31 cellular contexts compared by ENCODE assay signal in genomic region chr20:57104711-57105110, GRCh38.
"Had no signal": no experiment of that assay in that cellular context is flagged by ENCODE, and none has a peak within 500 bp of the region (broad histone marks: within the 10 kb centered on the region; RNA-seq: fewer than 3 reads in every experiment).

No MANE protein-coding gene starts in this region.

- H3K27ac ChIP-seq: adrenal gland, ascending aorta, cardiac muscle cell, esophagus muscularis mucosa, heart right ventricle, left ventricle myocardium inferior, ovary, prostate gland, skin epidermis, tibial artery had no signal

- DNase-seq: activated CD4-positive, alpha-beta T cell treated with anti-CD3 and anti-CD28 coated beads for 4 hours; activated CD4-positive, alpha-beta T cell treated with anti-CD3 and anti-CD28 coated beads, Interleukin-2, amount 50 U/mL, for 48 hours; activated CD4-positive, CD25-positive, alpha-beta regulatory T cell; activated CD8-positive, alpha-beta memory T cell treated with anti-CD3 and anti-CD28 coated beads for 24 hours; activated effector memory CD4-positive, alpha-beta T cell treated with anti-CD3 and anti-CD28 coated beads, Interleukin-2, amount 50 U/mL, for 16 hours; activated naive CD4-positive, alpha-beta T cell treated with anti-CD3 and anti-CD28 coated beads for 36 hours; activated naive CD8-positive, alpha-beta T cell treated with anti-CD3 and anti-CD28 coated beads for 36 hours; adrenal gland; effector CD4-positive, alpha-beta T cell; foreskin melanocyte; heart right ventricle; kidney glomerular epithelial cell; left ventricle myocardium inferior; ovary; retina; stimulated activated CD4-positive, alpha-beta T cell treated with anti-CD3 and anti-CD28 coated beads, Interleukin-12 subunit alpha, Interleukin-12 subunit beta, amount 100 ng/mL, for 4 hours; stimulated activated CD4-positive, alpha-beta T cell treated with anti-CD3 and anti-CD28 coated beads, Interleukin-4, amount 100 ng/mL, for 1 hour; tibial artery had no signal

- H3K36me3 ChIP-seq: adrenal gland, ascending aorta, cardiac muscle cell, esophagus muscularis mucosa, heart right ventricle, left ventricle myocardium inferior, ovary, prostate gland, tibial artery had no signal

- H3K36me3 Mint-ChIP-seq: activated naive CD8-positive, alpha-beta T cell treated with anti-CD3 and anti-CD28 coated beads for 36 hours; brain; stimulated activated effector memory CD8-positive, alpha-beta T cell treated with anti-CD3 and anti-CD28 coated beads, Interleukin-12 subunit alpha, Interleukin-12 subunit beta, amount 100 ng/mL, for 72 hours had no signal

- H3K4me1 ChIP-seq: adrenal gland, ascending aorta, heart right ventricle, left ventricle myocardium inferior, prostate gland, tibial artery had no signal

- H3K27ac Mint-ChIP-seq: activated naive CD4-positive, alpha-beta T cell treated with anti-CD3 and anti-CD28 coated beads for 36 hours; activated naive CD8-positive, alpha-beta T cell treated with anti-CD3 and anti-CD28 coated beads for 36 hours; activated T-helper 1 cell treated with anti-CD3 and anti-CD28 coated beads, Interleukin-12 subunit alpha, Interleukin-12 subunit beta, Interleukin-2, Interleukin-4 antibody, amounts not matched to agents 30 ng/mL and 10 ng/mL and 1 ng/mL, durations not matched to agents 14 hours and 24 hours and 36 hours; dendritic cell treated with granulocyte-macrophage colony-stimulating factor and Interleukin-4, amounts not matched to agents 40 ng/mL and 50 ng/mL, for 4 days; stimulated activated effector memory CD8-positive, alpha-beta T cell treated with anti-CD3 and anti-CD28 coated beads, Interleukin-12 subunit alpha, Interleukin-12 subunit beta, amount 100 ng/mL, for 72 hours; stimulated activated naive CD8-positive, alpha-beta T cell treated with anti-CD3 and anti-CD28 coated beads, Interleukin-15, Interleukin-2, amounts not matched to agents 100 ng/mL and 50 ng/mL, for 24 hours had no signal

- H3K4me3 Mint-ChIP-seq: activated naive CD4-positive, alpha-beta T cell treated with anti-CD3 and anti-CD28 coated beads for 36 hours; activated naive CD8-positive, alpha-beta T cell treated with anti-CD3 and anti-CD28 coated beads for 36 hours; activated T-helper 1 cell treated with anti-CD3 and anti-CD28 coated beads, Interleukin-12 subunit alpha, Interleukin-12 subunit beta, Interleukin-2, Interleukin-4 antibody, amounts not matched to agents 30 ng/mL and 10 ng/mL and 1 ng/mL, durations not matched to agents 14 hours and 24 hours and 36 hours; brain; dendritic cell treated with granulocyte-macrophage colony-stimulating factor and Interleukin-4, amounts not matched to agents 40 ng/mL and 50 ng/mL, for 4 days; nephron; stimulated activated effector memory CD8-positive, alpha-beta T cell treated with anti-CD3 and anti-CD28 coated beads, Interleukin-12 subunit alpha, Interleukin-12 subunit beta, amount 100 ng/mL, for 72 hours; stimulated activated naive CD8-positive, alpha-beta T cell treated with anti-CD3 and anti-CD28 coated beads, Interleukin-15, Interleukin-2, amounts not matched to agents 100 ng/mL and 50 ng/mL, for 24 hours had no signal

- ATAC-seq: heart right ventricle; sciatic nerve; stimulated activated effector memory CD8-positive, alpha-beta T cell treated with anti-CD3 and anti-CD28 coated beads, Interleukin-12 subunit alpha, Interleukin-12 subunit beta, amount 100 ng/mL, for 72 hours had no signal

- H3K9me3 ChIP-seq: adrenal gland, ascending aorta, esophagus muscularis mucosa, heart right ventricle, left ventricle myocardium inferior, ovary, prostate gland, tibial artery had no signal

- H3K27me3 ChIP-seq: adrenal gland, ascending aorta, cardiac muscle cell, ovary had no signal

- H3K9me3 Mint-ChIP-seq: activated naive CD4-positive, alpha-beta T cell treated with anti-CD3 and anti-CD28 coated beads for 36 hours; activated naive CD8-positive, alpha-beta T cell treated with anti-CD3 and anti-CD28 coated beads for 36 hours; activated T-helper 1 cell treated with anti-CD3 and anti-CD28 coated beads, Interleukin-12 subunit alpha, Interleukin-12 subunit beta, Interleukin-2, Interleukin-4 antibody, amounts not matched to agents 30 ng/mL and 10 ng/mL and 1 ng/mL, durations not matched to agents 14 hours and 24 hours and 36 hours; nephron; stimulated activated effector memory CD8-positive, alpha-beta T cell treated with anti-CD3 and anti-CD28 coated beads, Interleukin-12 subunit alpha, Interleukin-12 subunit beta, amount 100 ng/mL, for 72 hours; stimulated activated naive CD8-positive, alpha-beta T cell treated with anti-CD3 and anti-CD28 coated beads, Interleukin-15, Interleukin-2, amounts not matched to agents 100 ng/mL and 50 ng/mL, for 24 hours had no signal

- H3K4me1 Mint-ChIP-seq: activated naive CD8-positive, alpha-beta T cell treated with anti-CD3 and anti-CD28 coated beads for 36 hours; stimulated activated effector memory CD8-positive, alpha-beta T cell treated with anti-CD3 and anti-CD28 coated beads, Interleukin-12 subunit alpha, Interleukin-12 subunit beta, amount 100 ng/mL, for 72 hours had no signal

- H3K27me3 Mint-ChIP-seq: brain had no signal

- H3K4me3 ChIP-seq: adrenal gland, ascending aorta, cardiac muscle cell, esophagus muscularis mucosa, heart right ventricle, left ventricle myocardium inferior, lung, ovary, prostate gland, skin epidermis, tibial artery had no signal
